Comparison of ENCODE assay signal across 1 cellular context in genomic region chr6:149484733-149485700, GRCh38.
TF ChIP-seq lines count a peak whose summit lies in the region.

Gene ZC3H12D (minus strand): TSS chr6:149485014. CDS start chr6:149474543, 10,471 bp downstream.

TF ChIP-seq in HepG2, 621 proteins besides CTCF, POLR2A, EP300 and RAD21 (continued from another document):
- TF ChIP-seq ZBTB25 (CRISPR knock-in tag; IDR thresholded peaks at IDR 0.05) (peak; percentile 85), TSC22D2 (CRISPR knock-in tag; IDR thresholded peaks at IDR 0.05; ENCODE audit: borderline replicate concordance) (0 out of 2 replicates have a peak, but pooled peaks have one; percentile 18), SIX4 (CRISPR knock-in tag; IDR thresholded peaks at IDR 0.05) (no peak; the same call in 1 of the 2 replicates), AHR (CRISPR knock-in tag; IDR thresholded peaks at IDR 0.05) (peak; percentile 55), ZNF564 (CRISPR knock-in tag; IDR thresholded peaks at IDR 0.05) (peak; percentile 52; the same call in 1 of the 2 replicates), DNMT3B (CRISPR knock-in tag; conservative IDR thresholded peaks at IDR 0.05) (0 out of 2 replicates have a peak, but pooled peaks have one; percentile 12), ZNF598 (CRISPR knock-in tag; IDR thresholded peaks at IDR 0.05; ENCODE audit: borderline replicate concordance) (peak; percentile 79; the same call in 1 of the 2 replicates), SSRP1 (CRISPR knock-in tag; IDR thresholded peaks at IDR 0.05) (peak; percentile 64; the same call in 1 of the 2 replicates), AGO2 (optimal IDR thresholded peaks at IDR 0.05; ENCODE audit: low read depth, low read length) (no peak), TFE3 (CRISPR knock-in tag; IDR thresholded peaks at IDR 0.05) (peak; percentile 62; the same call in 1 of the 2 replicates), ETV6 (CRISPR knock-in tag; conservative IDR thresholded peaks at IDR 0.05) (peak; percentile 72), BRCA1 (CRISPR knock-in tag; IDR thresholded peaks at IDR 0.05) (no peak), TRIM24 (CRISPR knock-in tag; IDR thresholded peaks at IDR 0.05) (no peak), ZKSCAN8 (CRISPR knock-in tag; IDR thresholded peaks at IDR 0.05; ENCODE audit: borderline replicate concordance) (0 out of 2 replicates have a peak, but pooled peaks have one; percentile 21), ZNF704 (CRISPR knock-in tag; IDR thresholded peaks at IDR 0.05; ENCODE audit: borderline replicate concordance) (no peak), USF2 (IDR thresholded peaks at IDR 0.05; ENCODE audit: low read depth, low read length) (no peak), USF2 (CRISPR knock-in tag; IDR thresholded peaks at IDR 0.05; ENCODE audit: borderline replicate concordance) (peak; percentile 32; the same call in 1 of the 2 replicates), PAX8 (CRISPR knock-in tag; IDR thresholded peaks at IDR 0.05; ENCODE audit: borderline replicate concordance) (no peak), CERS6 (CRISPR knock-in tag; IDR thresholded peaks at IDR 0.05) (no peak), HBP1 (CRISPR knock-in tag; IDR thresholded peaks at IDR 0.05; ENCODE audit: low read depth) (peak; percentile 74; the same call in 1 of the 2 replicates), ZNF615 (CRISPR knock-in tag; IDR thresholded peaks at IDR 0.05; ENCODE audit: borderline replicate concordance) (peak; percentile 61; the same call in 1 of the 2 replicates), CBX1 (IDR thresholded peaks at IDR 0.05; ENCODE audit: low read depth) (no peak), ZNF34 (CRISPR knock-in tag; IDR thresholded peaks at IDR 0.05; ENCODE audit: borderline replicate concordance) (0 out of 2 replicates have a peak, but pooled peaks have one; percentile 29), ZNF496 (CRISPR knock-in tag; IDR thresholded peaks at IDR 0.05; ENCODE audit: insufficient replicate concordance) (no peak), SATB2 (CRISPR knock-in tag; IDR thresholded peaks at IDR 0.05) (no peak), HMG20B (CRISPR knock-in tag; conservative IDR thresholded peaks at IDR 0.05) (no peak; the same call in 1 of the 2 replicates), ZNF790 (CRISPR knock-in tag; IDR thresholded peaks at IDR 0.05; ENCODE audit: borderline replicate concordance) (no peak), MED13 (CRISPR knock-in tag; IDR thresholded peaks at IDR 0.05) (no peak), ZNF674 (CRISPR knock-in tag; IDR thresholded peaks at IDR 0.05; ENCODE audit: low read depth) (no peak), PCBP2 (optimal IDR thresholded peaks at IDR 0.05; ENCODE audit: low read depth, low read length, poor library complexity, severe bottlenecking) (no peak), ARID2 (CRISPR knock-in tag; IDR thresholded peaks at IDR 0.05; ENCODE audit: borderline replicate concordance) (0 out of 2 replicates have a peak, but pooled peaks have one; percentile 86), PPARG (CRISPR knock-in tag; conservative IDR thresholded peaks at IDR 0.05) (0 out of 2 replicates have a peak, but pooled peaks have one; percentile 29), RFXAP (CRISPR knock-in tag; IDR thresholded peaks at IDR 0.05; ENCODE audit: borderline replicate concordance) (peak; percentile 32; the same call in 1 of the 2 replicates), AFF4 (CRISPR knock-in tag; IDR thresholded peaks at IDR 0.05) (no peak; the same call in 1 of the 2 replicates), ZNF788 (CRISPR knock-in tag; IDR thresholded peaks at IDR 0.05; ENCODE audit: borderline replicate concordance) (peak; percentile 47; the same call in 1 of the 2 replicates), NFKBIZ (CRISPR knock-in tag; IDR thresholded peaks at IDR 0.05) (peak; percentile 98), ZFAT (CRISPR knock-in tag; conservative IDR thresholded peaks at IDR 0.05) (no peak), HOXA7 (CRISPR knock-in tag; IDR thresholded peaks at IDR 0.05) (no peak), ESRRA (CRISPR knock-in tag; IDR thresholded peaks at IDR 0.05; ENCODE audit: low read depth) (peak; percentile 38; the same call in 1 of the 2 replicates), ZNF619 (CRISPR knock-in tag; IDR thresholded peaks at IDR 0.05) (no peak), FOXM1 (CRISPR knock-in tag; IDR thresholded peaks at IDR 0.05) (no peak), ZBTB37 (CRISPR knock-in tag; IDR thresholded peaks at IDR 0.05) (peak; percentile 81; the same call in 1 of the 2 replicates), RBM22 (optimal IDR thresholded peaks at IDR 0.05; ENCODE audit: low read length) (no peak), TEAD3 (CRISPR knock-in tag; optimal IDR thresholded peaks at IDR 0.05; ENCODE audit: borderline replicate concordance) (peak; percentile 78), SCMH1 (CRISPR knock-in tag; IDR thresholded peaks at IDR 0.05; ENCODE audit: borderline replicate concordance) (no peak), CCAR2 (optimal IDR thresholded peaks at IDR 0.05; ENCODE audit: low read depth, low read length) (no peak), ZBTB2 (CRISPR knock-in tag; IDR thresholded peaks at IDR 0.05; ENCODE audit: low read depth) (no peak), PBX2 (CRISPR knock-in tag; IDR thresholded peaks at IDR 0.05) (peak; percentile 84)
